ENCODE assay signal across 7 cellular contexts in the genomic region with DNA sequence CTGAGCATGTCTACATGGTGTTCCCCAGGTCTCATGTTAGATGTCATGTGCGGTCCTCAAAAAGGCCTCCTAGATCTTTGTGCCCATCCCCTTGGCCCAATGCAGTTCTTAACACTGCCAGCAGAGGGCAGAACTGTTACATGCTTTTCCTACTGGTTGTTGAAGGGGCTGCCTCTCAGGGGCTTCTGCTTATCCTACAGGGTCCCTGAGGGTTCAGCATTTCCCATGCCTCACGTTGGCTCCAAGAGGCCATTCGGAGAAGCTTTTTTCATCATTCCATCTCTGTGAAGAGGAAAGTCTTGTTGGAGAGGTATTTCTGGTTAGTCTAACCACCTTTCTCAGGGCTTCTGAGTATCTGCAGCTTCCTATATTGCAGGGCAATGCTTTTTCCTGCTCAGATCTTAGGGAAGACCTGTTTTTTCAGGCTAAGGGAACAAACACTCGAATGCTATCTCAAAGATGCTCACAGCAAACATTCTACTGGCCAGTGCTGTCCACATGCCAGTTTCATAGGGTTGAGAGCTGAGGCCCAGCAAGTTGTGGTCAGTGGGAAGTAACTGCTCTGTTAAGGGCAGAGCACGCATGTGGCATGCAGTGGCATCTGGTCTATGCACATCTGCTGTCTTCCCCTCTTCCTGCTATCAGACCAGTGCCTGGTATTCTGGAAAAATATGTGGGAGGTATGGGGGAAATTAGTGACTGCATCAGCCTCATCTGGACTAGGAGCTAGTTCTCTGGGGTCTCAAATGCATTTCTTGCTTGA. TPM values are rescaled to one million over a fixed set of nuclear protein-coding genes. Genes with fewer than 3 reads are reported as not detected.
DNase-seq lines count a peak whose midpoint lies in the region; ATAC-seq and TF ChIP-seq lines count a peak whose summit lies in the region.

No MANE protein-coding gene starts in this region.

- DNase-seq in GDM1 (lab: John Stamatoyannopoulos, UW) (peak; percentile 46), posterior cingulate gyrus (peak in 6 of 10 donors; percentile 12 to 62 (median 49)), NCI-H1105 treated with DMSO at 0.1 percent for 48 hours (lab: John Stamatoyannopoulos, UW) (no peak)
- DNase-seq in Jurkat, Clone E6-1 (ENCODE audit: low read depth, low spot score), result peak; percentile 64
- peak; percentile 40 to 53 for DNase-seq in activated CD4-positive, alpha-beta T cell treated with anti-CD3 and anti-CD28 coated beads, Interleukin-2, amount 50 U/mL, for 48 hours

- H3K4me3 ChIP-seq in Jurkat, Clone E6-1 (ENCODE audit: low read length), result no peak overlapping the region
- H3K4me3 ChIP-seq in gastroesophageal sphincter, result no peak overlapping the region

- no peak for TF ChIP-seq EP300 in gastroesophageal sphincter (IDR thresholded peaks at IDR 0.05)

- H3K27me3 ChIP-seq in gastroesophageal sphincter, result no peaks in the 10 kb centered on the region

- H3K27ac ChIP-seq in gastroesophageal sphincter, result no peak overlapping the region

- peaks cover 0 to 2% (median 0%) of the 10 kb centered on the region in 3 donors for H3K9me3 ChIP-seq in gastroesophageal sphincter

- no peaks in the 10 kb centered on the region for H3K36me3 ChIP-seq in gastroesophageal sphincter

- intact Hi-C loops in posterior cingulate gyrus (cut with DNase I), result loop anchor here (2.0 kb wide), 1 partner anchor 40 kb away; no protein-coding TSS in a partner anchor

- 40 to 73% methylated on average over 2 of the region's 5 CpGs for WGBS in gastroesophageal sphincter (ENCODE audit: low coverage in 1 of 2), 2 donors

- no peak for TF ChIP-seq POLR2A in gastroesophageal sphincter (IDR thresholded peaks at IDR 0.05)

- peak in 3 of 4 experiments; percentile 13 to 68 (median 29) for TF ChIP-seq CTCF in gastroesophageal sphincter (IDR thresholded peaks at IDR 0.05)

- H3K4me1 ChIP-seq in gastroesophageal sphincter, result no peaks in the 10 kb centered on the region

- ATAC-seq in GM21447 (IDR thresholded peaks at IDR 0.05; ENCODE audit: unreplicated experiment) (peak; percentile 75), gastroesophageal sphincter (no peak)

RNA-seq across cellular contexts. Expression of gene MBL2, which starts 31.5 kb away (rescaled TPM):
- not detected for polyA plus RNA-seq in Jurkat, Clone E6-1 (2012; ENCODE audit: insufficient read depth, insufficient read length)
- not detected for total RNA-seq in gastroesophageal sphincter
